In the genomic region with DNA sequence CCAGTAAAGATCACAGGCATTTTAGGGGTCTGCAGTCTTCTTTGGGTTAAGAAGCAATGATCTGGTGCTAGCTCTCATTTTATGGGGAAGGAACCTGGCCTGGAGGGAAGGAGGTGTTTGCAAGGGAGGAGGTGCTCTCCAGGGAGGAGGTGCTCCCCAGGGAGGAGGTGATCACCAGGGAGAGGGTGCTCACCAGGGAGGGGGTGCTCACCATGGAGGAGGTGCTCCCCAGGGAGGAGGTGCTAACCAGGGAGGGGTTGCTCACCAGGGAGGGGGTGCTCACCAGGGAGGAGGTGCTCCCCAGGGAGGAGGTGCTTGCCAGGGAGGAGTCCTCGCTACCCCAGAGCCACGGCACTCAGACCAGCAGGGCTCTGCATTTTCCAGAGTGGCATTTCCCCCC, we compare ENCODE assay signal across 23 cellular contexts.
DNase-seq lines count a peak whose midpoint lies in the region; ATAC-seq and TF ChIP-seq lines count a peak whose summit lies in the region.
"Had no signal": no experiment of that assay in that cellular context is flagged by ENCODE, and none has a peak within 500 bp of the region (broad histone marks: within the 10 kb centered on the region; RNA-seq: fewer than 3 reads in every experiment).

No MANE protein-coding gene starts in this region.

- peak overlapping the region; percentile 64 for H3K27ac Mint-ChIP-seq in memory B cell
- H3K27ac Mint-ChIP-seq in CD8-positive, alpha-beta memory T cell = no peak overlapping the region
- H3K27ac Mint-ChIP-seq: CD8-positive, alpha-beta T cell had no signal

- H3K4me3 ChIP-seq in left ventricle myocardium inferior (no peak overlapping the region), OCI-LY7 (ENCODE audit: low read depth, low read length, poor library complexity, severe bottlenecking) (no peak overlapping the region), tibial artery (no peak overlapping the region)
- H3K4me3 ChIP-seq in CD8-positive, alpha-beta memory T cell (ENCODE audit: low read length) = no peak overlapping the region
- H3K4me3 ChIP-seq: A549; BLaER1 treated with 17β-estradiol and CSF1 and Interleukin-3, amounts not matched to agents 10 nM and 100 nM; GM12878 had no signal

- H3K27me3 ChIP-seq in left ventricle myocardium inferior (ENCODE audit: low read depth) (peaks cover 95% of the 10 kb centered on the region), tibial artery (peaks cover 0 to 14% of the 10 kb centered on the region in 2 donors)
- peaks cover 3% of the 10 kb centered on the region for H3K27me3 ChIP-seq in CD8-positive, alpha-beta memory T cell (ENCODE audit: insufficient read depth, low read length, poor library complexity, severe bottlenecking)

- no peaks in the 10 kb centered on the region for H3K27me3 Mint-ChIP-seq in memory B cell
- H3K27me3 Mint-ChIP-seq in CD8-positive, alpha-beta memory T cell = peaks cover 32 to 67% of the 10 kb centered on the region in 2 donors

- H3K9me3 Mint-ChIP-seq in memory B cell = no peaks in the 10 kb centered on the region
- no peaks in the 10 kb centered on the region for H3K9me3 Mint-ChIP-seq in CD8-positive, alpha-beta memory T cell
- H3K9me3 Mint-ChIP-seq: CD8-positive, alpha-beta T cell had no signal

- H4K20me1 ChIP-seq in OCI-LY7 (ENCODE audit: insufficient read depth, low read length) = no peaks in the 10 kb centered on the region

- TF ChIP-seq CTCF in left ventricle myocardium inferior (IDR thresholded peaks at IDR 0.05; ENCODE audit: borderline replicate concordance) (no peak), OCI-LY7 (conservative IDR thresholded peaks at IDR 0.05; ENCODE audit: low read length) (no peak), tibial artery (IDR thresholded peaks at IDR 0.05) (no peak)

- H3K9me3 ChIP-seq in left ventricle myocardium inferior (replicated peaks) (no peaks in the 10 kb centered on the region), OCI-LY7 (ENCODE audit: low read length) (no peaks in the 10 kb centered on the region), tibial artery (no peaks in the 10 kb centered on the region)
- no peaks in the 10 kb centered on the region for H3K9me3 ChIP-seq in CD8-positive, alpha-beta memory T cell (ENCODE audit: low read length)
- H3K9me3 ChIP-seq: A549; BLaER1 treated with 17β-estradiol and CSF1 and Interleukin-3, amounts not matched to agents 10 nM and 100 nM had no signal

- no peaks in the 10 kb centered on the region for H3K79me2 ChIP-seq in OCI-LY7 (ENCODE audit: insufficient read depth, low read depth, low read length)

- DNase-seq in cardiac septum (ENCODE audit: low spot score) (peak; percentile 19), left ventricle myocardium inferior (no peak), OCI-LY7 (ENCODE audit: low spot score) (no peak), memory B cell (ENCODE audit: low spot score in 2 of 2) (no peak), NCI-H345 (lab: John Stamatoyannopoulos, UW) (no peak), tibial artery (no peak), NCI-H1105 (lab: John Stamatoyannopoulos, UW) (no peak)
- DNase-seq in CD8-positive, alpha-beta memory T cell = no peak
- DNase-seq: AML-193; CD8-positive, alpha-beta T cell; COR-L47; DMS 273 treated with DMSO at 0.1 percent for 48 hours; DMS53; DND-41; EL; GOT3; H7 had no signal

- H3K27ac ChIP-seq in left ventricle myocardium inferior (replicated peaks) (no peak overlapping the region), OCI-LY7 (ENCODE audit: low read depth, low read length, poor library complexity, severe bottlenecking) (no peak overlapping the region), tibial artery (no peak overlapping the region)
- no peak overlapping the region for H3K27ac ChIP-seq in CD8-positive, alpha-beta memory T cell (ENCODE audit: low read depth, low read length)
- H3K27ac ChIP-seq: 22Rv1; A549; BLaER1 treated with 17β-estradiol and CSF1 and Interleukin-3, amounts not matched to agents 10 nM and 100 nM; HL-60 had no signal

- H3K36me3 Mint-ChIP-seq in memory B cell = no peaks in the 10 kb centered on the region
- H3K36me3 Mint-ChIP-seq in CD8-positive, alpha-beta memory T cell = no peaks in the 10 kb centered on the region
- H3K36me3 Mint-ChIP-seq: CD8-positive, alpha-beta T cell had no signal

- no peaks in the 10 kb centered on the region for H3K9me2 ChIP-seq in OCI-LY7 (ENCODE audit: insufficient read depth, low read length)

- peaks cover 49% of the 10 kb centered on the region for H3K4me1 Mint-ChIP-seq in memory B cell
- H3K4me1 Mint-ChIP-seq in CD8-positive, alpha-beta memory T cell = no peaks in the 10 kb centered on the region

- CTCF ChIA-PET in OCI-LY7 (lab: Charles Lee; ENCODE audit: unreplicated experiment) = interaction anchor here (0.6 kb wide), 1 partner anchor 88 kb away, joined by 3 read pairs; no protein-coding TSS in a partner anchor
- CTCF ChIA-PET in CD8-positive, alpha-beta memory T cell (lab: Charles Lee) = no interaction called here

- H2AFZ ChIP-seq in OCI-LY7 (ENCODE audit: low read length) = no peak overlapping the region

- POLR2A ChIA-PET in OCI-LY7 (lab: Charles Lee) = interaction anchor here (1.3 kb wide), 1 partner anchor 54 kb away, joined by 3 read pairs; no protein-coding TSS in a partner anchor
- POLR2A ChIA-PET in CD8-positive, alpha-beta memory T cell (lab: Charles Lee) = no interaction called here

- peak overlapping the region; percentile 88 for H3K4me2 ChIP-seq in OCI-LY7 (ENCODE audit: low read length)
- H3K4me2 ChIP-seq: A549 had no signal

- no peak overlapping the region for H3K4me3 Mint-ChIP-seq in memory B cell
- H3K4me3 Mint-ChIP-seq in CD8-positive, alpha-beta memory T cell = no peak overlapping the region
- H3K4me3 Mint-ChIP-seq: CD8-positive, alpha-beta T cell had no signal

- intact Hi-C loops in cardiac septum (cut with DNase I) = no loop called here
- intact Hi-C loops in left ventricle myocardium inferior (cut with micrococcal nuclease) = no loop called here
- intact Hi-C loops in OCI-LY7 (cut with micrococcal nuclease; ENCODE audit: unreplicated experiment) = no loop called here
- intact Hi-C loops in tibial artery (cut with DNase I; ENCODE audit: low total_unique reads) = no loop called here

- ATAC-seq in memory B cell (ENCODE audit: low read depth) = no peak
- ATAC-seq: A549; CD8-positive, alpha-beta T cell; GM12878; HCT116 had no signal

- no peaks in the 10 kb centered on the region for H3K36me3 ChIP-seq in left ventricle myocardium inferior
- H3K36me3 ChIP-seq in OCI-LY7 (ENCODE audit: insufficient read depth, low read length) = no peaks in the 10 kb centered on the region
- H3K36me3 ChIP-seq in tibial artery = no peaks in the 10 kb centered on the region
- no peaks in the 10 kb centered on the region for H3K36me3 ChIP-seq in CD8-positive, alpha-beta memory T cell (ENCODE audit: insufficient read depth, low read length)
- H3K36me3 ChIP-seq: BLaER1 treated with 17β-estradiol and CSF1 and Interleukin-3, amounts not matched to agents 10 nM and 100 nM had no signal

- BruUV-seq in OCI-LY7 (replicated peaks; lab: Mats Ljungman, UMichigan) = no TSS peak

- H3K4me1 ChIP-seq in left ventricle myocardium inferior (no peaks in the 10 kb centered on the region), OCI-LY7 (ENCODE audit: insufficient read depth, low read length, poor library complexity, severe bottlenecking) (peaks cover 44% of the 10 kb centered on the region), tibial artery (no peaks in the 10 kb centered on the region)
- H3K4me1 ChIP-seq in CD8-positive, alpha-beta memory T cell (ENCODE audit: insufficient read depth, low read length) = no peaks in the 10 kb centered on the region
